In genomic region chr3:139329364-139329850, GRCh38 we compare ENCODE assay signal across 8 cellular contexts. TPM values are rescaled to one million over a fixed set of nuclear protein-coding genes. Genes with fewer than 3 reads are reported as not detected.
DNase-seq lines count a peak whose midpoint lies in the region; ATAC-seq and TF ChIP-seq lines count a peak whose summit lies in the region.

No MANE protein-coding gene starts in this region.

- H4K5ac ChIP-seq in mesendoderm (ENCODE audit: low read length), result no peak overlapping the region

- H3K79me2 ChIP-seq in mesendoderm (ENCODE audit: control insufficient read depth, insufficient read depth, low read length), result no peaks in the 10 kb centered on the region

- H3K9me3 Mint-ChIP-seq in activated CD8-positive, alpha-beta T cell treated with anti-CD3 and anti-CD28 coated beads for 36 hours, result no peaks in the 10 kb centered on the region

- POLR2A ChIA-PET in activated CD8-positive, alpha-beta T cell treated with anti-CD3 and anti-CD28 coated beads for 36 hours (lab: Charles Lee), result no interaction called here

- no peak overlapping the region for H3K4me3 ChIP-seq in mesendoderm (ENCODE audit: low read length)

- CTCF ChIA-PET in activated CD8-positive, alpha-beta T cell treated with anti-CD3 and anti-CD28 coated beads for 36 hours (lab: Charles Lee), result interaction anchor here (0.6 to 4.7 kb wide), 26 partner anchors 9 to 405 kb away, joined by 3 to 53 read pairs (median 5); partner anchors contain the start of gene MRPS22

- H3K27ac Mint-ChIP-seq in activated CD8-positive, alpha-beta T cell treated with anti-CD3 and anti-CD28 coated beads for 36 hours, result no peak overlapping the region

- H4K8ac ChIP-seq in mesendoderm (ENCODE audit: low read depth, low read length), result no peak overlapping the region

- peak overlapping the region; percentile 25 for H3K4me2 ChIP-seq in mesendoderm (ENCODE audit: low read length)

- H3K27me3 ChIP-seq in mesendoderm (ENCODE audit: insufficient read depth, low read length, poor library complexity), result no peaks in the 10 kb centered on the region

- peaks cover 9% of the 10 kb centered on the region for H3K4me1 Mint-ChIP-seq in activated CD8-positive, alpha-beta T cell treated with anti-CD3 and anti-CD28 coated beads for 36 hours (ENCODE audit: low read depth)

- DNase-seq in COR-L47 (lab: John Stamatoyannopoulos, UW), result peak; percentile 93
- peak; percentile 94 for DNase-seq in NCI-H82 (lab: John Stamatoyannopoulos, UW)
- DNase-seq in activated CD8-positive, alpha-beta T cell treated with anti-CD3 and anti-CD28 coated beads for 36 hours, result peak; percentile 92
- peak; percentile 79 for DNase-seq in effector CD8-positive, alpha-beta T cell (lab: John Stamatoyannopoulos, UW)
- peak; percentile 92 for DNase-seq in mesendoderm
- peak; percentile 66 to 72 for DNase-seq in stimulated activated CD8-positive, alpha-beta memory T cell treated with anti-CD3 and anti-CD28 coated beads, Interleukin-2, amount 100 ng/mL, for 1 hour (ENCODE audit: low read depth in 2 of 2)

- no peak overlapping the region for H3K27ac ChIP-seq in mesendoderm (ENCODE audit: low read depth, low read length)

- no peaks in the 10 kb centered on the region for H3K79me1 ChIP-seq in mesendoderm (ENCODE audit: low read length)

- H3K36me3 ChIP-seq in mesendoderm (ENCODE audit: control insufficient read depth, insufficient read depth, low read length), result no peaks in the 10 kb centered on the region

- H3K56ac ChIP-seq in mesendoderm (ENCODE audit: low read length), result peak overlapping the region; percentile 71

- H2BK15ac ChIP-seq in mesendoderm (replicated peaks; ENCODE audit: low read depth), result no peak overlapping the region

- H3K27me3 Mint-ChIP-seq in activated CD8-positive, alpha-beta T cell treated with anti-CD3 and anti-CD28 coated beads for 36 hours, result peaks cover 26% of the 10 kb centered on the region

- TF ChIP-seq CTCF in activated CD8-positive, alpha-beta T cell treated with anti-CD3 and anti-CD28 coated beads for 36 hours (IDR thresholded peaks at IDR 0.05), result peak; percentile 94

- H2BK120ac ChIP-seq in mesendoderm (ENCODE audit: low read depth, low read length), result no peak overlapping the region

- ATAC-seq in GM19467 (IDR thresholded peaks at IDR 0.05; ENCODE audit: unreplicated experiment) (peak; percentile 99), HG03571 (IDR thresholded peaks at IDR 0.05; ENCODE audit: unreplicated experiment) (peak; percentile 97)
- ATAC-seq in activated CD8-positive, alpha-beta T cell treated with anti-CD3 and anti-CD28 coated beads for 36 hours, result peak; percentile 97

- H3K9ac ChIP-seq in mesendoderm (ENCODE audit: low read length), result peak overlapping the region; percentile 31

- peak overlapping the region; percentile 46 for H3K4me3 Mint-ChIP-seq in activated CD8-positive, alpha-beta T cell treated with anti-CD3 and anti-CD28 coated beads for 36 hours

- no peak overlapping the region for H3K4ac ChIP-seq in mesendoderm (ENCODE audit: low read depth, low read length)

- no peak overlapping the region for H2AK5ac ChIP-seq in mesendoderm (ENCODE audit: low read length)

- H2BK5ac ChIP-seq in mesendoderm (ENCODE audit: low read length), result no peak overlapping the region

- H3K18ac ChIP-seq in mesendoderm (ENCODE audit: low read length), result no peak overlapping the region

- peaks cover 2% of the 10 kb centered on the region for H3K4me1 ChIP-seq in mesendoderm (ENCODE audit: control insufficient read depth, low read depth, low read length)

- no peak overlapping the region for H3K23ac ChIP-seq in mesendoderm (ENCODE audit: low read length)

- intact Hi-C loops in activated CD8-positive, alpha-beta T cell treated with anti-CD3 and anti-CD28 coated beads for 36 hours (cut with micrococcal nuclease), result loop anchor here (2.0 to 5.0 kb wide), 2 partner anchors 217 to 387 kb away; no protein-coding TSS in a partner anchor

- no peaks in the 10 kb centered on the region for H3K36me3 Mint-ChIP-seq in activated CD8-positive, alpha-beta T cell treated with anti-CD3 and anti-CD28 coated beads for 36 hours (ENCODE audit: low read depth)

- WGBS in mesendoderm (ENCODE audit: extremely low coverage, insufficient coverage, low lambda C conversion rate), result no CpG with 5 or more reads among the region's 25 CpGs

RNA-seq across cellular contexts. Expression of gene MRPS22, which starts 14.4 kb away (rescaled TPM):
- total RNA-seq in activated CD8-positive, alpha-beta T cell treated with anti-CD3 and anti-CD28 coated beads for 36 hours, result 10 to 100 TPM; 67.4 to 68.9 TPM
- polyA plus RNA-seq in mesendoderm (2013, experiment 1 of 2), result 53.8 TPM
- polyA plus RNA-seq in mesendoderm (2013, experiment 2 of 2), result 51.1 TPM
